In genomic region chr14:58822856-58823255, GRCh38 we compare ENCODE assay signal across 18 cellular contexts.
"Had no signal": no experiment of that assay in that cellular context is flagged by ENCODE, and none has a peak within 500 bp of the region (broad histone marks: within the 10 kb centered on the region; RNA-seq: fewer than 3 reads in every experiment).

No MANE protein-coding gene starts in this region.

- DNase-seq: activated CD4-positive, alpha-beta T cell treated with anti-CD3 and anti-CD28 coated beads, Interleukin-2, amount 50 U/mL, for 1 hour; activated CD4-positive, CD25-positive, alpha-beta regulatory T cell treated with anti-CD3 and anti-CD28 coated beads, Interleukin-2, amount 50 U/mL, for 72 hours; activated CD8-positive, alpha-beta memory T cell treated with anti-CD3 and anti-CD28 coated beads, Interleukin-2, amount 50 U/mL, for 4 hours; activated effector memory CD4-positive, alpha-beta T cell treated with Interleukin-2 at 50 U/mL for 16 hours; activated naive CD4-positive, alpha-beta T cell treated with anti-CD3 and anti-CD28 coated beads, Interleukin-2, amount 10 ng/mL, durations not matched to agents 7 days and 5 days; activated naive CD8-positive, alpha-beta T cell treated with anti-CD3 and anti-CD28 coated beads, Interleukin-2, amount 50 U/mL, for 24 hours; activated T-cell treated with anti-CD3 and anti-CD28 coated beads, Interleukin-2, amount 50 U/mL, for 4 hours; anterior cingulate cortex; brain microvascular endothelial cell; central memory CD4-positive, alpha-beta T cell; dorsolateral prefrontal cortex; endodermal cell; foreskin fibroblast; hypothalamus; pancreas; spleen; stimulated activated naive CD4-positive, alpha-beta T cell treated with Interleukin-2 at 50 U/mL for 16 hours; thyroid gland had no signal
